8 cellular contexts compared by ENCODE assay signal in genomic region chr4:47122592-47123291, GRCh38.
DNase-seq lines count a peak whose midpoint lies in the region; ATAC-seq and TF ChIP-seq lines count a peak whose summit lies in the region.

No MANE protein-coding gene starts in this region.

- H3K9me3 ChIP-seq in fibroblast of lung (ENCODE audit: control insufficient read depth, insufficient read depth, low read depth, low read length) (no peaks in the 10 kb centered on the region), aorta (ENCODE audit: control insufficient read depth, low read length) (no peaks in the 10 kb centered on the region)

- ATAC-seq in GM21390 (IDR thresholded peaks at IDR 0.05; ENCODE audit: unreplicated experiment) (peak; percentile 90), HG03575 (IDR thresholded peaks at IDR 0.05; ENCODE audit: extremely low read depth, insufficient number of reproducible peaks, low FRiP score, unreplicated experiment) (peak; percentile 97), aorta (ENCODE audit: low FRiP score) (peak; percentile 46)

- H3K27me3 ChIP-seq in fibroblast of lung (ENCODE audit: control insufficient read depth, insufficient read depth, low read length): no peaks in the 10 kb centered on the region
- no peaks in the 10 kb centered on the region for H3K27me3 ChIP-seq in aorta (ENCODE audit: control insufficient read depth in 1 of 2, insufficient read depth in 2 of 2, low read length in 1 of 2)

- no peak overlapping the region for H3K27ac Mint-ChIP-seq in nephron progenitor cell

- no peaks in the 10 kb centered on the region for H3K4me1 Mint-ChIP-seq in nephron progenitor cell

- H3K4me3 Mint-ChIP-seq in nephron progenitor cell: no peak overlapping the region

- no peak overlapping the region for H3K4me3 ChIP-seq in fibroblast of lung (replicated peaks in 1 of 4; ENCODE audit: control extremely low read depth in 1 of 4, insufficient read depth in 1 of 4, low read depth in 3 of 4, low read length in 4 of 4)
- H3K4me3 ChIP-seq in aorta (ENCODE audit: low read length in 2 of 2): no peak overlapping the region

- no peaks in the 10 kb centered on the region for H3K27me3 Mint-ChIP-seq in nephron progenitor cell (ENCODE audit: low read depth, poor library complexity)

- H3K4me1 ChIP-seq in fibroblast of lung (ENCODE audit: control insufficient read depth, extremely low read depth, insufficient read depth, low read length) (no peaks in the 10 kb centered on the region), aorta (ENCODE audit: control insufficient read depth in 1 of 2, insufficient read depth in 2 of 2, low read length in 2 of 2) (no peaks in the 10 kb centered on the region)

- peak; percentile 96 for TF ChIP-seq CTCF in fibroblast of lung (conservative IDR thresholded peaks at IDR 0.05 in 1 of 2, IDR thresholded peaks at IDR 0.05 in 1 of 2; ENCODE audit: low read depth in 1 of 2, low read length in 2 of 2)
- TF ChIP-seq CTCF in nephron progenitor cell (IDR thresholded peaks at IDR 0.05): peak; percentile 87

- H4K20me1 ChIP-seq in fibroblast of lung (ENCODE audit: control insufficient read depth, extremely low read depth, insufficient read depth, low read length): no peaks in the 10 kb centered on the region

- H2AFZ ChIP-seq in fibroblast of lung (ENCODE audit: low read length): no peak overlapping the region

- H3K36me3 ChIP-seq in fibroblast of lung (ENCODE audit: control insufficient read depth, insufficient read depth, low read length): no peaks in the 10 kb centered on the region
- H3K36me3 ChIP-seq in aorta (ENCODE audit: control insufficient read depth in 1 of 2, insufficient read depth in 2 of 2, low read length in 1 of 2): no peaks in the 10 kb centered on the region

- 5 to 8% methylated on average over 4 of the region's 4 CpGs for WGBS in aorta, 2 donors

- no peak overlapping the region for H3K4me2 ChIP-seq in fibroblast of lung (ENCODE audit: extremely low read depth, insufficient read depth, low read length)

- peak; percentile 75 for DNase-seq in ELF-1 (ENCODE audit: low read depth, low spot score)
- DNase-seq in NOMO-1 treated with dmso at 0.1 percent for 144 hours (lab: John Stamatoyannopoulos, UW; ENCODE audit: unreplicated experiment): peak; percentile 61
- peak; percentile 28 for DNase-seq in activated T-cell treated with anti-CD3 and anti-CD28 coated beads for 24 hours (ENCODE audit: low read depth)
- DNase-seq in fibroblast of lung (ENCODE audit: low read depth in 2 of 2): peak; percentile 70 to 85
- DNase-seq in nephron progenitor cell: peak; percentile 71
- DNase-seq in aorta: peak in 1 of 2 donors; percentile 47

- no peaks in the 10 kb centered on the region for H3K36me3 Mint-ChIP-seq in nephron progenitor cell (ENCODE audit: low read depth)

- H3K9ac ChIP-seq in fibroblast of lung (ENCODE audit: insufficient read depth, low read length): no peak overlapping the region

- H3K9me3 Mint-ChIP-seq in nephron progenitor cell: no peaks in the 10 kb centered on the region

- no peaks in the 10 kb centered on the region for H3K79me2 ChIP-seq in fibroblast of lung (ENCODE audit: control insufficient read depth, insufficient read depth, low read length)

- no peak overlapping the region for H3K27ac ChIP-seq in fibroblast of lung (ENCODE audit: insufficient read depth, low read length)
- H3K27ac ChIP-seq in aorta (ENCODE audit: low read depth in 1 of 2, low read length in 2 of 2): no peak overlapping the region

- intact Hi-C loops in aorta (cut with DNase I): loop anchor here (10.0 kb wide), 2 partner anchors 188 to 278 kb away; no protein-coding TSS in a partner anchor

Comparison
In these comparisons a context has a peak if more than half of its experiments do, and no peak if none do; other contexts are left out.
1. ATAC-seq: peak in every context shown above with its lines; median percentile 97 in HG03575; 90 in GM21390; 46 in aorta.